Comparison of ENCODE assay signal across 1 cellular context in the genomic region with DNA sequence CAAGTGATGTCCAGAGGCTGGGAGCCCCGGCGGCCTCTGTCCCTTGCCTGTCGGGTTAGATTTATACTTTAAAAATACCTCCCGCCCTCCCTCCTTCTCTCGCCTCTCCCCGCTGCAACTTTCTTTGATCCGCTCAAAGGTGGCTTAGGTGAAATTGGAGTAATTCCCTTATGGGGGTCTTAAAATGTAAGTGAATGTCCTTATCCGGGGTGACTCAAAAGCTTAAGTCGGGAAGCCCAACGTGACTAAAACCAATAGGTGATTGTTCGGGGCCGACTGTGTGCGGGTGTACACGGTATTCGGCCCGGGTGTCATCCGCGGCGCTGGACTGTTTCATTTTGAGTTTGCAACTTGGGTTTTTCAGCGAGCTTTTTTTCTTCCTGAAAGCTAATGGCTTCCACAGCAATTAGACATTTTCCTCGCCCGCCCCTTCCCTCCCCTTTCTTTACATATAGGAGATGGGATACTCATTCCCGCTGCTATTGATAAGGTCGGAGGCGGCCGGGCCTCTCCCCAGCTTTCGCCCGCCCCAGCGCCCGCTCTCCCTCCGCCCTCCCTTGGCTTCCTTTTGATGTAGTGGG.
TF ChIP-seq lines count a peak whose summit lies in the region.

No MANE protein-coding gene starts in this region.

TF ChIP-seq in GM12878, 131 proteins besides CTCF, POLR2A, EP300 and RAD21 (continued from another document):
- TF ChIP-seq, protein P1, sequence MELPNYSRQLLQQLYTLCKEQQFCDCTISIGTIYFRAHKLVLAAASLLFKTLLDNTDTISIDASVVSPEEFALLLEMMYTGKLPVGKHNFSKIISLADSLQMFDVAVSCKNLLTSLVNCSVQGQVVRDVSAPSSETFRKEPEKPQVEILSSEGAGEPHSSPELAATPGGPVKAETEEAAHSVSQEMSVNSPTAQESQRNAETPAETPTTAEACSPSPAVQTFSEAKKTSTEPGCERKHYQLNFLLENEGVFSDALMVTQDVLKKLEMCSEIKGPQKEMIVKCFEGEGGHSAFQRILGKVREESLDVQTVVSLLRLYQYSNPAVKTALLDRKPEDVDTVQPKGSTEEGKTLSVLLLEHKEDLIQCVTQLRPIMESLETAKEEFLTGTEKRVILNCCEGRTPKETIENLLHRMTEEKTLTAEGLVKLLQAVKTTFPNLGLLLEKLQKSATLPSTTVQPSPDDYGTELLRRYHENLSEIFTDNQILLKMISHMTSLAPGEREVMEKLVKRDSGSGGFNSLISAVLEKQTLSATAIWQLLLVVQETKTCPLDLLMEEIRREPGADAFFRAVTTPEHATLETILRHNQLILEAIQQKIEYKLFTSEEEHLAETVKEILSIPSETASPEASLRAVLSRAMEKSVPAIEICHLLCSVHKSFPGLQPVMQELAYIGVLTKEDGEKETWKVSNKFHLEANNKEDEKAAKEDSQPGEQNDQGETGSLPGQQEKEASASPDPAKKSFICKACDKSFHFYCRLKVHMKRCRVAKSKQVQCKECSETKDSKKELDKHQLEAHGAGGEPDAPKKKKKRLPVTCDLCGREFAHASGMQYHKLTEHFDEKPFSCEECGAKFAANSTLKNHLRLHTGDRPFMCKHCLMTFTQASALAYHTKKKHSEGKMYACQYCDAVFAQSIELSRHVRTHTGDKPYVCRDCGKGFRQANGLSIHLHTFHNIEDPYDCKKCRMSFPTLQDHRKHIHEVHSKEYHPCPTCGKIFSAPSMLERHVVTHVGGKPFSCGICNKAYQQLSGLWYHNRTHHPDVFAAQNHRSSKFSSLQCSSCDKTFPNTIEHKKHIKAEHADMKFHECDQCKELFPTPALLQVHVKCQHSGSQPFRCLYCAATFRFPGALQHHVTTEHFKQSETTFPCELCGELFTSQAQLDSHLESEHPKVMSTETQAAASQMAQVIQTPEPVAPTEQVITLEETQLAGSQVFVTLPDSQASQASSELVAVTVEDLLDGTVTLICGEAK (IDR thresholded peaks at IDR 0.05; ENCODE audit: borderline replicate concordance) = peak; percentile 23
- 0 out of 2 replicates have a peak, but pooled peaks have one; percentile 46 for TF ChIP-seq GABPA (IDR thresholded peaks at IDR 0.05; ENCODE audit: low read depth)
- no peak for TF ChIP-seq ZNF384 (IDR thresholded peaks at IDR 0.05; ENCODE audit: borderline replicate concordance, low read depth, low read length)
- TF ChIP-seq GATAD2B (conservative IDR thresholded peaks at IDR 0.05; ENCODE audit: low read depth) = no peak
- TF ChIP-seq SMAD1 (IDR thresholded peaks at IDR 0.05; ENCODE audit: low read depth, partially characterized antibody) = no peak
- TF ChIP-seq ZNF274 (IDR thresholded peaks at IDR 0.05; ENCODE audit: insufficient read depth, insufficient read length) = no peak
- TF ChIP-seq, protein P2, sequence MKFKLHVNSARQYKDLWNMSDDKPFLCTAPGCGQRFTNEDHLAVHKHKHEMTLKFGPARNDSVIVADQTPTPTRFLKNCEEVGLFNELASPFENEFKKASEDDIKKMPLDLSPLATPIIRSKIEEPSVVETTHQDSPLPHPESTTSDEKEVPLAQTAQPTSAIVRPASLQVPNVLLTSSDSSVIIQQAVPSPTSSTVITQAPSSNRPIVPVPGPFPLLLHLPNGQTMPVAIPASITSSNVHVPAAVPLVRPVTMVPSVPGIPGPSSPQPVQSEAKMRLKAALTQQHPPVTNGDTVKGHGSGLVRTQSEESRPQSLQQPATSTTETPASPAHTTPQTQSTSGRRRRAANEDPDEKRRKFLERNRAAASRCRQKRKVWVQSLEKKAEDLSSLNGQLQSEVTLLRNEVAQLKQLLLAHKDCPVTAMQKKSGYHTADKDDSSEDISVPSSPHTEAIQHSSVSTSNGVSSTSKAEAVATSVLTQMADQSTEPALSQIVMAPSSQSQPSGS (IDR thresholded peaks at IDR 0.05; ENCODE audit: low read length) = no peak; the same call in 1 of the 2 replicates
- TF ChIP-seq CEBPB (IDR thresholded peaks at IDR 0.05; ENCODE audit: borderline replicate concordance in 1 of 2, low read depth in 2 of 2, low read length in 2 of 2) = no peak
- TF ChIP-seq POLR2AphosphoS5 (IDR thresholded peaks at IDR 0.05; ENCODE audit: low read length) = 0 out of 2 replicates have a peak, but pooled peaks have one; percentile 58
- peak; percentile 57; the same call in 1 of the 2 replicates for TF ChIP-seq BCL11A (IDR thresholded peaks at IDR 0.05; ENCODE audit: low read depth, low read length)
- peak; percentile 91 for TF ChIP-seq JUNB (IDR thresholded peaks at IDR 0.05)
- TF ChIP-seq HDGF (IDR thresholded peaks at IDR 0.05) = no peak
- TF ChIP-seq, protein P3, sequence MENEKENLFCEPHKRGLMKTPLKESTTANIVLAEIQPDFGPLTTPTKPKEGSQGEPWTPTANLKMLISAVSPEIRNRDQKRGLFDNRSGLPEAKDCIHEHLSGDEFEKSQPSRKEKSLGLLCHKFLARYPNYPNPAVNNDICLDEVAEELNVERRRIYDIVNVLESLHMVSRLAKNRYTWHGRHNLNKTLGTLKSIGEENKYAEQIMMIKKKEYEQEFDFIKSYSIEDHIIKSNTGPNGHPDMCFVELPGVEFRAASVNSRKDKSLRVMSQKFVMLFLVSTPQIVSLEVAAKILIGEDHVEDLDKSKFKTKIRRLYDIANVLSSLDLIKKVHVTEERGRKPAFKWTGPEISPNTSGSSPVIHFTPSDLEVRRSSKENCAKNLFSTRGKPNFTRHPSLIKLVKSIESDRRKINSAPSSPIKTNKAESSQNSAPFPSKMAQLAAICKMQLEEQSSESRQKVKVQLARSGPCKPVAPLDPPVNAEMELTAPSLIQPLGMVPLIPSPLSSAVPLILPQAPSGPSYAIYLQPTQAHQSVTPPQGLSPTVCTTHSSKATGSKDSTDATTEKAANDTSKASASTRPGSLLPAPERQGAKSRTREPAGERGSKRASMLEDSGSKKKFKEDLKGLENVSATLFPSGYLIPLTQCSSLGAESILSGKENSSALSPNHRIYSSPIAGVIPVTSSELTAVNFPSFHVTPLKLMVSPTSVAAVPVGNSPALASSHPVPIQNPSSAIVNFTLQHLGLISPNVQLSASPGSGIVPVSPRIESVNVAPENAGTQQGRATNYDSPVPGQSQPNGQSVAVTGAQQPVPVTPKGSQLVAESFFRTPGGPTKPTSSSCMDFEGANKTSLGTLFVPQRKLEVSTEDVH (IDR thresholded peaks at IDR 0.05; ENCODE audit: low read depth, partially characterized antibody) = no peak
- TF ChIP-seq CHD1 (IDR thresholded peaks at IDR 0.05; ENCODE audit: low read depth, low read length) = no peak
- TF ChIP-seq FOXM1 (IDR thresholded peaks at IDR 0.05; ENCODE audit: low read depth, low read length) = no peak
- TF ChIP-seq FOXK2 (IDR thresholded peaks at IDR 0.05) = no peak
- no peak for TF ChIP-seq RAD51 (IDR thresholded peaks at IDR 0.05)
- 0 out of 2 replicates have a peak, but pooled peaks have one; percentile 40 for TF ChIP-seq CREM (IDR thresholded peaks at IDR 0.05; ENCODE audit: low read depth)
TF ChIP-seq in GM12878: peak in this region for 24.
